ENCODE assay signal across 1 cellular context in genomic region chr11:64856382-64857227, GRCh38.
TF ChIP-seq lines count a peak whose summit lies in the region.

No MANE protein-coding gene starts in this region.

TF ChIP-seq in K562, 482 proteins besides CTCF, POLR2A, EP300 and RAD21 (continued from another document):
- TF ChIP-seq TRIM25 (IDR thresholded peaks at IDR 0.05; ENCODE audit: borderline replicate concordance) (no peak), POLR2G (IDR thresholded peaks at IDR 0.05; ENCODE audit: low read depth, low read length) (0 out of 2 replicates have a peak, but pooled peaks have one; percentile 30), ATF6 (CRISPR knock-in tag; IDR thresholded peaks at IDR 0.05) (no peak), POLR3A (IDR thresholded peaks at IDR 0.05; ENCODE audit: borderline replicate concordance, extremely low read depth, insufficient read depth, insufficient read length) (no peak), SPI1 (IDR thresholded peaks at IDR 0.05; ENCODE audit: borderline replicate concordance, low read depth, low read length) (peak; percentile 57; the same call in 1 of the 2 replicates), RBFOX2 (IDR thresholded peaks at IDR 0.05; ENCODE audit: low read depth, low read length) (0 out of 2 replicates have a peak, but pooled peaks have one; percentile 43), JUND (IDR thresholded peaks at IDR 0.05; ENCODE audit: borderline replicate concordance, low read depth, low read length) (peak; percentile 51; the same call in 1 of the 2 replicates), JUND (tag; IDR thresholded peaks at IDR 0.05; ENCODE audit: borderline replicate concordance, low read depth, low read length) (no peak), CSDE1 (IDR thresholded peaks at IDR 0.05) (no peak), CEBPG (CRISPR knock-in tag; IDR thresholded peaks at IDR 0.05) (0 out of 2 replicates have a peak, but pooled peaks have one; percentile 18), CEBPG (tag; conservative IDR thresholded peaks at IDR 0.05 in 1 of 2, IDR thresholded peaks at IDR 0.05 in 1 of 2) (0 out of 4 replicates have a peak, but pooled peaks of 1 of the 2 experiments have one; percentile 34), ZC3H8 (IDR thresholded peaks at IDR 0.05) (no peak), ZNF785 (CRISPR knock-in tag; IDR thresholded peaks at IDR 0.05) (no peak), ESRRA (IDR thresholded peaks at IDR 0.05; ENCODE audit: borderline replicate concordance, low read depth) (no peak), HDAC3 (IDR thresholded peaks at IDR 0.05; ENCODE audit: borderline replicate concordance, partially characterized antibody) (no peak), PHF8 (IDR thresholded peaks at IDR 0.05; ENCODE audit: borderline replicate concordance, low read length) (no peak), JUN (IDR thresholded peaks at IDR 0.05; ENCODE audit: borderline replicate concordance, low read depth, low read length) (peak; percentile 48; the same call in 1 of the 2 replicates), JUN (CRISPR knock-in tag; IDR thresholded peaks at IDR 0.05; ENCODE audit: borderline replicate concordance) (no peak), KLF6 (CRISPR knock-in tag; IDR thresholded peaks at IDR 0.05; ENCODE audit: borderline replicate concordance) (no peak), MECOM (CRISPR knock-in tag; IDR thresholded peaks at IDR 0.05) (no peak), DNMT1 (IDR thresholded peaks at IDR 0.05) (no peak), HDAC6 (IDR thresholded peaks at IDR 0.05; ENCODE audit: low read depth, low read length) (no peak), ARID4B (CRISPR knock-in tag; IDR thresholded peaks at IDR 0.05) (0 out of 2 replicates have a peak, but pooled peaks have one; percentile 41), FOSL1 (tag; conservative IDR thresholded peaks at IDR 0.05) (peak; percentile 64)
- TF ChIP-seq, protein P1, sequence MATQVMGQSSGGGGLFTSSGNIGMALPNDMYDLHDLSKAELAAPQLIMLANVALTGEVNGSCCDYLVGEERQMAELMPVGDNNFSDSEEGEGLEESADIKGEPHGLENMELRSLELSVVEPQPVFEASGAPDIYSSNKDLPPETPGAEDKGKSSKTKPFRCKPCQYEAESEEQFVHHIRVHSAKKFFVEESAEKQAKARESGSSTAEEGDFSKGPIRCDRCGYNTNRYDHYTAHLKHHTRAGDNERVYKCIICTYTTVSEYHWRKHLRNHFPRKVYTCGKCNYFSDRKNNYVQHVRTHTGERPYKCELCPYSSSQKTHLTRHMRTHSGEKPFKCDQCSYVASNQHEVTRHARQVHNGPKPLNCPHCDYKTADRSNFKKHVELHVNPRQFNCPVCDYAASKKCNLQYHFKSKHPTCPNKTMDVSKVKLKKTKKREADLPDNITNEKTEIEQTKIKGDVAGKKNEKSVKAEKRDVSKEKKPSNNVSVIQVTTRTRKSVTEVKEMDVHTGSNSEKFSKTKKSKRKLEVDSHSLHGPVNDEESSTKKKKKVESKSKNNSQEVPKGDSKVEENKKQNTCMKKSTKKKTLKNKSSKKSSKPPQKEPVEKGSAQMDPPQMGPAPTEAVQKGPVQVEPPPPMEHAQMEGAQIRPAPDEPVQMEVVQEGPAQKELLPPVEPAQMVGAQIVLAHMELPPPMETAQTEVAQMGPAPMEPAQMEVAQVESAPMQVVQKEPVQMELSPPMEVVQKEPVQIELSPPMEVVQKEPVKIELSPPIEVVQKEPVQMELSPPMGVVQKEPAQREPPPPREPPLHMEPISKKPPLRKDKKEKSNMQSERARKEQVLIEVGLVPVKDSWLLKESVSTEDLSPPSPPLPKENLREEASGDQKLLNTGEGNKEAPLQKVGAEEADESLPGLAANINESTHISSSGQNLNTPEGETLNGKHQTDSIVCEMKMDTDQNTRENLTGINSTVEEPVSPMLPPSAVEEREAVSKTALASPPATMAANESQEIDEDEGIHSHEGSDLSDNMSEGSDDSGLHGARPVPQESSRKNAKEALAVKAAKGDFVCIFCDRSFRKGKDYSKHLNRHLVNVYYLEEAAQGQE (CRISPR knock-in tag; IDR thresholded peaks at IDR 0.05; ENCODE audit: low read depth) = 0 out of 2 replicates have a peak, but pooled peaks have one; percentile 57
- TF ChIP-seq, protein P2, sequence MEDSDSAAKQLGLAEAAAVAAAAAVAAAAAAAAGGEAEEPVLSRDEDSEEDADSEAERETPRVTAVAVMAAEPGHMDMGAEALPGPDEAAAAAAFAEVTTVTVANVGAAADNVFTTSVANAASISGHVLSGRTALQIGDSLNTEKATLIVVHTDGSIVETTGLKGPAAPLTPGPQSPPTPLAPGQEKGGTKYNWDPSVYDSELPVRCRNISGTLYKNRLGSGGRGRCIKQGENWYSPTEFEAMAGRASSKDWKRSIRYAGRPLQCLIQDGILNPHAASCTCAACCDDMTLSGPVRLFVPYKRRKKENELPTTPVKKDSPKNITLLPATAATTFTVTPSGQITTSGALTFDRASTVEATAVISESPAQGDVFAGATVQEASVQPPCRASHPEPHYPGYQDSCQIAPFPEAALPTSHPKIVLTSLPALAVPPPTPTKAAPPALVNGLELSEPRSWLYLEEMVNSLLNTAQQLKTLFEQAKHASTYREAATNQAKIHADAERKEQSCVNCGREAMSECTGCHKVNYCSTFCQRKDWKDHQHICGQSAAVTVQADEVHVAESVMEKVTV (CRISPR knock-in tag; IDR thresholded peaks at IDR 0.05) = no peak
- TF ChIP-seq, protein P3, sequence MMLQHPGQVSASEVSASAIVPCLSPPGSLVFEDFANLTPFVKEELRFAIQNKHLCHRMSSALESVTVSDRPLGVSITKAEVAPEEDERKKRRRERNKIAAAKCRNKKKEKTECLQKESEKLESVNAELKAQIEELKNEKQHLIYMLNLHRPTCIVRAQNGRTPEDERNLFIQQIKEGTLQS (IDR thresholded peaks at IDR 0.05) = peak; percentile 68
- TF ChIP-seq, protein P3 (CRISPR knock-in tag; conservative IDR thresholded peaks at IDR 0.05) = no peak
TF ChIP-seq in K562: peak in this region for 13.
